ENCODE assay signal across 10 cellular contexts in genomic region chr3:9848860-9849259, GRCh38. TPM values are rescaled to one million over a fixed set of nuclear protein-coding genes. Genes with fewer than 3 reads are reported as not detected.
DNase-seq lines count a peak whose midpoint lies in the region; ATAC-seq and TF ChIP-seq lines count a peak whose summit lies in the region.
"Not testable (repeated sequence)": the region's sequence is repeated elsewhere in the genome, so short reads cannot be mapped to it uniquely, and the experiment has no call there.
"Had no signal": no experiment of that assay in that cellular context is flagged by ENCODE, and none has a peak within 500 bp of the region (broad histone marks: within the 10 kb centered on the region; RNA-seq: fewer than 3 reads in every experiment).

No MANE protein-coding gene starts in this region.

- POLR2A ChIA-PET in activated CD4-positive, alpha-beta T cell treated with anti-CD3 and anti-CD28 coated beads, Interleukin-2, amount 10 ng/mL, durations not matched to agents 7 days and 5 days (lab: Charles Lee) = not testable (repeated sequence)

- not testable (repeated sequence) for H3K4me3 Mint-ChIP-seq in activated CD4-positive, alpha-beta T cell treated with anti-CD3 and anti-CD28 coated beads, Interleukin-2, amount 10 ng/mL, durations not matched to agents 7 days and 5 days

- not testable (repeated sequence) for H3K9me2 ChIP-seq in OCI-LY1 (ENCODE audit: low read depth, low read length)

- not testable (repeated sequence) for H3K79me2 ChIP-seq in DND-41 (ENCODE audit: insufficient read depth, low read length); OCI-LY1 (ENCODE audit: insufficient read depth, low read length); osteoblast (ENCODE audit: insufficient read depth, low read length)

- H3K36me3 Mint-ChIP-seq in activated CD4-positive, alpha-beta T cell treated with anti-CD3 and anti-CD28 coated beads, Interleukin-2, amount 10 ng/mL, durations not matched to agents 7 days and 5 days (ENCODE audit: low read depth) = not testable (repeated sequence)

- H4K20me1 ChIP-seq in DND-41 (ENCODE audit: insufficient read depth, low read length); OCI-LY1 (ENCODE audit: insufficient read depth, low read length); osteoblast (ENCODE audit: insufficient read depth, low read length): not testable (repeated sequence)

- not testable (repeated sequence) for H3K9ac ChIP-seq in DND-41 (ENCODE audit: low read depth, low read length); OCI-LY1 (ENCODE audit: low read length)

- H3K9me3 ChIP-seq in DND-41 (ENCODE audit: insufficient read depth, low read length, severe bottlenecking); OCI-LY1 (ENCODE audit: low read length); osteoblast (ENCODE audit: low read depth, low read length); uterus: not testable (repeated sequence)

- not testable (repeated sequence) for H2AFZ ChIP-seq in DND-41 (ENCODE audit: low read depth, low read length); OCI-LY1 (ENCODE audit: low read length); osteoblast (ENCODE audit: low read length)

- peaks cover 19% of the 10 kb centered on the region for H3K4me1 Mint-ChIP-seq in activated CD4-positive, alpha-beta T cell treated with anti-CD3 and anti-CD28 coated beads, Interleukin-2, amount 10 ng/mL, durations not matched to agents 7 days and 5 days

- not testable (repeated sequence) for H3K27me3 ChIP-seq in DND-41 (ENCODE audit: insufficient read depth, low read length, poor library complexity); OCI-LY1 (ENCODE audit: insufficient read depth, low read length); osteoblast (ENCODE audit: insufficient read depth, low read length); uterus

- H3K4me1 ChIP-seq in DND-41 (ENCODE audit: insufficient read depth, low read length); OCI-LY1 (ENCODE audit: insufficient read depth, low read length, severe bottlenecking); osteoblast (ENCODE audit: insufficient read depth, low read length); uterus: not testable (repeated sequence)

- peaks cover 13% of the 10 kb centered on the region for H3K27me3 Mint-ChIP-seq in activated CD4-positive, alpha-beta T cell treated with anti-CD3 and anti-CD28 coated beads, Interleukin-2, amount 10 ng/mL, durations not matched to agents 7 days and 5 days

- not testable (repeated sequence) for H3K4me3 ChIP-seq in DND-41 (ENCODE audit: low read depth in 1 of 2, low read length in 2 of 2); Jurkat, Clone E6-1 (ENCODE audit: low read length); OCI-LY1 (ENCODE audit: low read depth, low read length, poor library complexity, severe bottlenecking); osteoblast (ENCODE audit: insufficient read depth, low read length); uterus

- not testable (repeated sequence) for TF ChIP-seq POLR2A in uterus (IDR thresholded peaks at IDR 0.05)

- not testable (repeated sequence) for H3K9me3 Mint-ChIP-seq in activated CD4-positive, alpha-beta T cell treated with anti-CD3 and anti-CD28 coated beads, Interleukin-2, amount 10 ng/mL, durations not matched to agents 7 days and 5 days

- not testable (repeated sequence) for H3F3A ChIP-seq in OCI-LY1 (ENCODE audit: insufficient read depth, low read length)

- not testable (repeated sequence) for ATAC-seq in DND-41 (ENCODE audit: insufficient read depth, low read depth)

- not testable (repeated sequence) for H3K36me3 ChIP-seq in DND-41 (ENCODE audit: insufficient read depth, low read length); OCI-LY1 (ENCODE audit: insufficient read depth, low read length); osteoblast (ENCODE audit: insufficient read depth, low read length); uterus

- H3K4me2 ChIP-seq in DND-41 (ENCODE audit: insufficient read depth, low read length); OCI-LY1 (ENCODE audit: low read length); osteoblast (ENCODE audit: insufficient read depth, low read length): not testable (repeated sequence)

- not testable (repeated sequence) for H3K27ac ChIP-seq in DND-41 (ENCODE audit: low read length); OCI-LY1 (ENCODE audit: low read depth, low read length, poor library complexity, severe bottlenecking); osteoblast (ENCODE audit: low read depth, low read length); uterus

- TF ChIP-seq CTCF in DND-41 (IDR thresholded peaks at IDR 0.05; ENCODE audit: borderline replicate concordance, extremely low read depth, low read length, poor library complexity, severe bottlenecking) = peak; percentile 55
- TF ChIP-seq CTCF in OCI-LY1 (IDR thresholded peaks at IDR 0.05; ENCODE audit: low read length) = peak; percentile 45
- peak; percentile 45 for TF ChIP-seq CTCF in osteoblast (IDR thresholded peaks at IDR 0.05; ENCODE audit: extremely low read depth, low read depth, low read length)
- TF ChIP-seq CTCF in uterus (IDR thresholded peaks at IDR 0.05) = peak; percentile 52 to 74 (median 70)

- CTCF ChIA-PET in activated CD4-positive, alpha-beta T cell treated with anti-CD3 and anti-CD28 coated beads, Interleukin-2, amount 10 ng/mL, durations not matched to agents 7 days and 5 days (lab: Charles Lee) = interaction anchor here (0.6 to 1.3 kb wide), 5 partner anchors 9 to 52 kb away, joined by 3 to 5 read pairs (median 3); partner anchors contain the start of gene JAGN1

- H3K27ac Mint-ChIP-seq in activated CD4-positive, alpha-beta T cell treated with anti-CD3 and anti-CD28 coated beads, Interleukin-2, amount 10 ng/mL, durations not matched to agents 7 days and 5 days = not testable (repeated sequence)

- DNase-seq in DND-41; osteoblast (ENCODE audit: insufficient read length, low spot score, missing footprints); uterus: not testable (repeated sequence)
- DNase-seq in Jurkat, Clone E6-1 (ENCODE audit: low read depth, low spot score) = peak; percentile 24
- peak; percentile 44 for DNase-seq in activated CD4-positive, alpha-beta T cell treated with anti-CD3 and anti-CD28 coated beads, Interleukin-2, amount 10 ng/mL, durations not matched to agents 7 days and 5 days
- peak; percentile 56 for DNase-seq in dermis blood vessel endothelial cell
- peak; percentile 44 for DNase-seq in inferior parietal cortex (ENCODE audit: extremely low spot score)

- intact Hi-C loops in uterus (cut with DNase I; ENCODE audit: low total_unique reads) = not testable (repeated sequence)

RNA-seq across cellular contexts. Expression of gene RPUSD3, which starts 5.1 kb away (rescaled TPM):
- polyA plus RNA-seq in Jurkat, Clone E6-1 (2012; ENCODE audit: insufficient read depth, insufficient read length) = 93.9 TPM
- 10 to 100 TPM; 49.8 to 49.9 TPM for total RNA-seq in activated CD4-positive, alpha-beta T cell treated with anti-CD3 and anti-CD28 coated beads, Interleukin-2, amount 10 ng/mL, durations not matched to agents 7 days and 5 days
- 28.9 and 33.3 TPM in 2 replicates for total RNA-seq in dermis blood vessel endothelial cell
- total RNA-seq in osteoblast = 18.6 and 19.2 TPM in 2 replicates
- total RNA-seq in uterus = 10 to 100 TPM in 3 of 4 donors, 1 to 10 TPM in 1; 9.7 to 35.8 (median 26.9) TPM

RNA-seq across cellular contexts. Expression of gene CIDEC, which starts 31.2 kb away (rescaled TPM):
- polyA plus RNA-seq in Jurkat, Clone E6-1 (2012; ENCODE audit: insufficient read depth, insufficient read length) = not detected
- not detected for total RNA-seq in activated CD4-positive, alpha-beta T cell treated with anti-CD3 and anti-CD28 coated beads, Interleukin-2, amount 10 ng/mL, durations not matched to agents 7 days and 5 days
- total RNA-seq in dermis blood vessel endothelial cell (not detected in 2 replicates), osteoblast (not detected in 2 replicates), uterus (1 to 10 TPM in 1 of 4 donors, under 1 TPM in 1, not detected in 2; 0.26 to 1.1 TPM)
- total RNA-seq: esophagus mucosa had no signal

RNA-seq across cellular contexts. Expression of gene TTLL3, which starts 38.8 kb away (rescaled TPM):
- 45.3 TPM for polyA plus RNA-seq in Jurkat, Clone E6-1 (2012; ENCODE audit: insufficient read depth, insufficient read length)
- 10 to 100 TPM; 51.1 to 55.3 TPM for total RNA-seq in activated CD4-positive, alpha-beta T cell treated with anti-CD3 and anti-CD28 coated beads, Interleukin-2, amount 10 ng/mL, durations not matched to agents 7 days and 5 days
- total RNA-seq in dermis blood vessel endothelial cell (9.3 and 20.3 TPM in 2 replicates), osteoblast (31.1 and 33.9 TPM in 2 replicates), uterus (100 to 1,000 TPM in 1 of 4 donors, 10 to 100 TPM in 3; 67.1 to 349 (median 83.7) TPM)

RNA-seq across cellular contexts. Expression of gene JAGN1, which starts 41.5 kb away (rescaled TPM):
- polyA plus RNA-seq in Jurkat, Clone E6-1 (2012; ENCODE audit: insufficient read depth, insufficient read length) = 41.9 TPM
- 10 to 100 TPM; 29.6 to 30.6 TPM for total RNA-seq in activated CD4-positive, alpha-beta T cell treated with anti-CD3 and anti-CD28 coated beads, Interleukin-2, amount 10 ng/mL, durations not matched to agents 7 days and 5 days
- total RNA-seq in dermis blood vessel endothelial cell (31.6 and 39.5 TPM in 2 replicates), osteoblast (21.8 and 26.1 TPM in 2 replicates), uterus (10 to 100 TPM; 22.0 to 80.6 (median 35.8) TPM)

RNA-seq across cellular contexts. Expression of gene IL17RE, which starts 53.8 kb away (rescaled TPM):
- 1.5 TPM for polyA plus RNA-seq in Jurkat, Clone E6-1 (2012; ENCODE audit: insufficient read depth, insufficient read length)
- 1 to 10 TPM; 1.5 to 2.7 TPM for total RNA-seq in activated CD4-positive, alpha-beta T cell treated with anti-CD3 and anti-CD28 coated beads, Interleukin-2, amount 10 ng/mL, durations not matched to agents 7 days and 5 days
- 0.14 and 0.17 TPM in 2 replicates for total RNA-seq in dermis blood vessel endothelial cell
- total RNA-seq in osteoblast = 0.29 and 0.72 TPM in 2 replicates
- total RNA-seq in uterus = 10 to 100 TPM in 1 of 4 donors, 1 to 10 TPM in 2, under 1 TPM in 1; 0.26 to 10.7 (median 5.0) TPM
- total RNA-seq: skeletal muscle tissue had no signal
